Comparison of ENCODE assay signal across 1 cellular context in the genomic region with DNA sequence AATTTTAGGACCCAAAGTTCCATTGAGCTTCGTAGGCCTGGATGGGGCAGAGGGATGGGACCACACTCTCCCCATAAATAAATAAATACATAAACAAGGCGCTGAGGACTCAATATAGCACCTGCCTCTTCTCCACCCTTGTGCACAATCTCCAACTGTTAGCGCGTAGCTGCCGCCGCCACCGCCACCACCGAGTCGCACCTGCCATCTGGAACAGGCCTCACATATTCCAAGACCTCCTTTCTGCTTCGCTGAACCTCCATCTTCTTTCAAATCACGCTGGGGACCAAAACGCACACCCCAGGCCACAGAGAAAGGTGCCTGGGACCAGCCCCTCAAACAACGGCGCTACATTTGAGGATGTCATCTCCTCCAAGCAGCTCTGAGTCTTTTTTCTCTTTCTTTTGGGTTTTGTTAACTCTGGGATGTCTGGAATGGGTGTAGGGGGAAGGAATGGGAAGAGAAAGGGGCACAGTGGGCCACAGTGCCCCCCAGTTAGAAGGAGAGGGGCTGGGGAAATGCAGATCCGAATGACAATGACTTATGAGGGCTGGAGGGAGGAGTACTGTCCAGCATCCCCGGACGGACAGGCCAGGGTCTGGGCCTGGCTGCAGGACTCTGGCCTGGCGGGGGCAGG.
TF ChIP-seq lines count a peak whose summit lies in the region.

No MANE protein-coding gene starts in this region.

TF ChIP-seq in SK-N-SH treated with all-trans-retinoic acid at 6 μM for 48 hours, 23 proteins besides CTCF, POLR2A, EP300 and RAD21 (continued from another document):
- TF ChIP-seq SNAI2 (CRISPR knock-in tag; IDR thresholded peaks at IDR 0.05) (no peak), ARNTL (CRISPR knock-in tag; IDR thresholded peaks at IDR 0.05; ENCODE audit: borderline replicate concordance, low read depth) (no peak), ZNF8 (CRISPR knock-in tag; IDR thresholded peaks at IDR 0.05) (no peak), ZC3H10 (CRISPR knock-in tag; IDR thresholded peaks at IDR 0.05) (no peak), TOX (CRISPR knock-in tag; IDR thresholded peaks at IDR 0.05; ENCODE audit: borderline replicate concordance) (no peak)
- TF ChIP-seq, protein P1, sequence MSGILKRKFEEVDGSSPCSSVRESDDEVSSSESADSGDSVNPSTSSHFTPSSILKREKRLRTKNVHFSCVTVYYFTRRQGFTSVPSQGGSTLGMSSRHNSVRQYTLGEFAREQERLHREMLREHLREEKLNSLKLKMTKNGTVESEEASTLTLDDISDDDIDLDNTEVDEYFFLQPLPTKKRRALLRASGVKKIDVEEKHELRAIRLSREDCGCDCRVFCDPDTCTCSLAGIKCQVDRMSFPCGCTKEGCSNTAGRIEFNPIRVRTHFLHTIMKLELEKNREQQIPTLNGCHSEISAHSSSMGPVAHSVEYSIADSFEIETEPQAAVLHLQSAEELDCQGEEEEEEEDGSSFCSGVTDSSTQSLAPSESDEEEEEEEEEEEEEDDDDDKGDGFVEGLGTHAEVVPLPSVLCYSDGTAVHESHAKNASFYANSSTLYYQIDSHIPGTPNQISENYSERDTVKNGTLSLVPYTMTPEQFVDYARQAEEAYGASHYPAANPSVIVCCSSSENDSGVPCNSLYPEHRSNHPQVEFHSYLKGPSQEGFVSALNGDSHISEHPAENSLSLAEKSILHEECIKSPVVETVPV (CRISPR knock-in tag; IDR thresholded peaks at IDR 0.05): no peak
- TF ChIP-seq, protein P2, sequence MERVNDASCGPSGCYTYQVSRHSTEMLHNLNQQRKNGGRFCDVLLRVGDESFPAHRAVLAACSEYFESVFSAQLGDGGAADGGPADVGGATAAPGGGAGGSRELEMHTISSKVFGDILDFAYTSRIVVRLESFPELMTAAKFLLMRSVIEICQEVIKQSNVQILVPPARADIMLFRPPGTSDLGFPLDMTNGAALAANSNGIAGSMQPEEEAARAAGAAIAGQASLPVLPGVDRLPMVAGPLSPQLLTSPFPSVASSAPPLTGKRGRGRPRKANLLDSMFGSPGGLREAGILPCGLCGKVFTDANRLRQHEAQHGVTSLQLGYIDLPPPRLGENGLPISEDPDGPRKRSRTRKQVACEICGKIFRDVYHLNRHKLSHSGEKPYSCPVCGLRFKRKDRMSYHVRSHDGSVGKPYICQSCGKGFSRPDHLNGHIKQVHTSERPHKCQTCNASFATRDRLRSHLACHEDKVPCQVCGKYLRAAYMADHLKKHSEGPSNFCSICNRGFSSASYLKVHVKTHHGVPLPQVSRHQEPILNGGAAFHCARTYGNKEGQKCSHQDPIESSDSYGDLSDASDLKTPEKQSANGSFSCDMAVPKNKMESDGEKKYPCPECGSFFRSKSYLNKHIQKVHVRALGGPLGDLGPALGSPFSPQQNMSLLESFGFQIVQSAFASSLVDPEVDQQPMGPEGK (CRISPR knock-in tag; IDR thresholded peaks at IDR 0.05; ENCODE audit: borderline replicate concordance): no peak
TF ChIP-seq in SK-N-SH treated with all-trans-retinoic acid at 6 μM for 48 hours: peak in this region for 0.
